In genomic region chr12:89392401-89392800, GRCh38 we compare ENCODE assay signal across 21 cellular contexts. TPM values are rescaled to one million over a fixed set of nuclear protein-coding genes. Genes with fewer than 3 reads are reported as not detected.
DNase-seq lines count a peak whose midpoint lies in the region; ATAC-seq and TF ChIP-seq lines count a peak whose summit lies in the region.
"Had no signal": no experiment of that assay in that cellular context is flagged by ENCODE, and none has a peak within 500 bp of the region (broad histone marks: within the 10 kb centered on the region; RNA-seq: fewer than 3 reads in every experiment).

No MANE protein-coding gene starts in this region.

- H3K4me1 Mint-ChIP-seq in mesothelial cell of epicardium: peaks cover 29% of the 10 kb centered on the region
- H3K4me1 Mint-ChIP-seq in stimulated activated naive CD8-positive, alpha-beta T cell treated with anti-CD3 and anti-CD28 coated beads, Interleukin-15, amount 100 ng/mL, for 72 hours: peaks cover 43% of the 10 kb centered on the region

- H2AFZ ChIP-seq in mesenchymal stem cell (ENCODE audit: low read depth, low read length): no peak overlapping the region
- H2AFZ ChIP-seq: GM23248 had no signal

- H3K18ac ChIP-seq in mesenchymal stem cell (ENCODE audit: low read depth in 1 of 2, low read length in 2 of 2): no peak overlapping the region

- H3K36me3 Mint-ChIP-seq in mesothelial cell of epicardium: no peaks in the 10 kb centered on the region
- H3K36me3 Mint-ChIP-seq: CD4-positive, CD25-positive, alpha-beta regulatory T cell had no signal

- no peak for TF ChIP-seq CTCF in cardiac muscle cell (IDR thresholded peaks at IDR 0.05; ENCODE audit: low read depth, low read length)
- TF ChIP-seq CTCF in left ventricle myocardium inferior (IDR thresholded peaks at IDR 0.05; ENCODE audit: borderline replicate concordance): no peak
- no peak for TF ChIP-seq CTCF in NB4 (IDR thresholded peaks at IDR 0.05; ENCODE audit: low read depth, low read length)
- no peak for TF ChIP-seq CTCF in left lung (IDR thresholded peaks at IDR 0.05)
- TF ChIP-seq CTCF in mesothelial cell of epicardium (IDR thresholded peaks at IDR 0.05; ENCODE audit: unreplicated experiment): no peak

- no peak overlapping the region for H3K23ac ChIP-seq in mesenchymal stem cell (ENCODE audit: low read length in 2 of 2)

- WGBS in mesenchymal stem cell: 100% methylated on average over 3 of the region's 3 CpGs

- no peak overlapping the region for H3K4me3 ChIP-seq in cardiac muscle cell
- no peak overlapping the region for H3K4me3 ChIP-seq in left ventricle myocardium inferior
- H3K4me3 ChIP-seq in NB4 (ENCODE audit: low read depth, low read length): no peak overlapping the region
- no peak overlapping the region for H3K4me3 ChIP-seq in mesenchymal stem cell (ENCODE audit: insufficient read depth in 1 of 2, low read depth in 1 of 2, low read length in 2 of 2)
- H3K4me3 ChIP-seq in left lung: no peak overlapping the region
- H3K4me3 ChIP-seq: GM23248, HAP-1, SK-N-MC had no signal

- H2BK12ac ChIP-seq in mesenchymal stem cell (ENCODE audit: low read length in 2 of 2): no peak overlapping the region

- H2BK15ac ChIP-seq in mesenchymal stem cell (ENCODE audit: low read depth, poor library complexity, severe bottlenecking): no peak overlapping the region

- H3K36me3 ChIP-seq in cardiac muscle cell (no peaks in the 10 kb centered on the region), left ventricle myocardium inferior (no peaks in the 10 kb centered on the region), mesenchymal stem cell (ENCODE audit: control insufficient read depth in 1 of 2, insufficient read depth in 2 of 2, low read depth in 1 of 2, low read length in 2 of 2) (no peaks in the 10 kb centered on the region), left lung (no peaks in the 10 kb centered on the region)
- H3K36me3 ChIP-seq: HAP-1 had no signal

- H3K9me3 ChIP-seq in cardiac muscle cell (ENCODE audit: low read depth) (no peaks in the 10 kb centered on the region), left ventricle myocardium inferior (replicated peaks) (no peaks in the 10 kb centered on the region), mesenchymal stem cell (ENCODE audit: control insufficient read depth, low read length) (no peaks in the 10 kb centered on the region), left lung (no peaks in the 10 kb centered on the region)
- H3K9me3 ChIP-seq: HAP-1 had no signal

- H2BK5ac ChIP-seq in mesenchymal stem cell (ENCODE audit: low read depth, low read length, poor library complexity, severe bottlenecking): no peak overlapping the region

- no peak overlapping the region for H3K14ac ChIP-seq in mesenchymal stem cell (ENCODE audit: low read length in 2 of 2)

- H3K4me1 ChIP-seq in cardiac muscle cell (ENCODE audit: low read depth) (peaks cover 43% of the 10 kb centered on the region), left ventricle myocardium inferior (peaks cover 25% of the 10 kb centered on the region), mesenchymal stem cell (ENCODE audit: control insufficient read depth, insufficient read depth, low read depth, low read length) (peaks cover 9% of the 10 kb centered on the region), left lung (peaks cover 11 to 64% of the 10 kb centered on the region in 2 donors)
- H3K4me1 ChIP-seq: HAP-1 had no signal

- H3K4ac ChIP-seq in mesenchymal stem cell (ENCODE audit: low read depth in 1 of 2, low read length in 2 of 2): no peak overlapping the region

- H3K27ac ChIP-seq in cardiac muscle cell (peak overlapping the region; percentile 86), left ventricle myocardium inferior (replicated peaks) (no peak overlapping the region), mesenchymal stem cell (ENCODE audit: low read length, poor library complexity, severe bottlenecking) (no peak overlapping the region), left lung (peak overlapping the region in 1 of 2 donors; percentile 71)
- H3K27ac ChIP-seq: GM23248, SK-N-MC had no signal

- H3K4me2 ChIP-seq in mesenchymal stem cell (ENCODE audit: low read length, poor library complexity, severe bottlenecking): no peak overlapping the region

- intact Hi-C loops in left ventricle myocardium inferior (cut with micrococcal nuclease) (no loop called here), left lung (cut with DNase I) (no loop called here)

- no peak overlapping the region for H4K8ac ChIP-seq in mesenchymal stem cell (ENCODE audit: low read length)

- H2BK120ac ChIP-seq in mesenchymal stem cell (ENCODE audit: low read depth, low read length): peak overlapping the region; percentile 27

- H4K91ac ChIP-seq in mesenchymal stem cell (ENCODE audit: low read length): no peak overlapping the region

- no peaks in the 10 kb centered on the region for H3K9me3 Mint-ChIP-seq in mesothelial cell of epicardium
- H3K9me3 Mint-ChIP-seq in stimulated activated naive CD8-positive, alpha-beta T cell treated with anti-CD3 and anti-CD28 coated beads, Interleukin-15, amount 100 ng/mL, for 72 hours: peaks cover 0 to 3% of the 10 kb centered on the region in 2 donors
- H3K9me3 Mint-ChIP-seq: CD4-positive, CD25-positive, alpha-beta regulatory T cell had no signal

- no peaks in the 10 kb centered on the region for H3K27me3 Mint-ChIP-seq in mesothelial cell of epicardium (ENCODE audit: low read depth)
- H3K27me3 Mint-ChIP-seq in stimulated activated naive CD8-positive, alpha-beta T cell treated with anti-CD3 and anti-CD28 coated beads, Interleukin-15, amount 100 ng/mL, for 72 hours: no peaks in the 10 kb centered on the region
- H3K27me3 Mint-ChIP-seq: B cell; CD4-positive, CD25-positive, alpha-beta regulatory T cell had no signal

- H3K27me3 ChIP-seq in cardiac muscle cell (no peaks in the 10 kb centered on the region), left ventricle myocardium inferior (ENCODE audit: low read depth) (no peaks in the 10 kb centered on the region), mesenchymal stem cell (ENCODE audit: control insufficient read depth in 1 of 2, insufficient read depth in 1 of 2, low read length in 2 of 2) (no peaks in the 10 kb centered on the region), left lung (no peaks in the 10 kb centered on the region)

- no peaks in the 10 kb centered on the region for H3K79me1 ChIP-seq in mesenchymal stem cell (replicated peaks; ENCODE audit: low read length, poor library complexity, severe bottlenecking)

- H2AK5ac ChIP-seq in mesenchymal stem cell (ENCODE audit: low read length, severe bottlenecking): no peak overlapping the region

- ATAC-seq in left lung: no peak
- ATAC-seq in stimulated activated naive CD8-positive, alpha-beta T cell treated with anti-CD3 and anti-CD28 coated beads, Interleukin-15, amount 100 ng/mL, for 72 hours: no peak

- no peak overlapping the region for H3K9ac ChIP-seq in mesenchymal stem cell (ENCODE audit: low read length)
- H3K9ac ChIP-seq: GM23248 had no signal

- no peak for TF ChIP-seq POLR2A in NB4 (IDR thresholded peaks at IDR 0.05; ENCODE audit: extremely low read depth, insufficient read length)

- DNase-seq in cardiac muscle cell (ENCODE audit: low read depth in 1 of 2, low spot score in 1 of 2) (no peak), left ventricle myocardium inferior (no peak), NB4 (ENCODE audit: low read depth) (peak; percentile 73), mesenchymal stem cell (no peak), left lung (no peak), mesothelial cell of epicardium (ENCODE audit: low spot score in 2 of 2, unreplicated experiment in 2 of 2) (no peak), NCI-H69 (lab: John Stamatoyannopoulos, UW) (no peak)
- no peak for DNase-seq in stimulated activated naive CD8-positive, alpha-beta T cell treated with anti-CD3 and anti-CD28 coated beads, Interleukin-15, amount 100 ng/mL, for 72 hours
- DNase-seq: 8988T; CD4-positive, CD25-positive, alpha-beta regulatory T cell; COR-L47; DMS153; GDM1; GM23248; MM.1S; NCI-H1417 treated with DMSO at 0.1 percent for 48 hours; NCI-H2029; SHP77 had no signal

- no peak overlapping the region for H3K27ac Mint-ChIP-seq in mesothelial cell of epicardium
- peak overlapping the region in 1 of 2 donors; percentile 5 for H3K27ac Mint-ChIP-seq in stimulated activated naive CD8-positive, alpha-beta T cell treated with anti-CD3 and anti-CD28 coated beads, Interleukin-15, amount 100 ng/mL, for 72 hours
- H3K27ac Mint-ChIP-seq: B cell had no signal

- no peak overlapping the region for H3K4me3 Mint-ChIP-seq in mesothelial cell of epicardium
- no peak overlapping the region for H3K4me3 Mint-ChIP-seq in stimulated activated naive CD8-positive, alpha-beta T cell treated with anti-CD3 and anti-CD28 coated beads, Interleukin-15, amount 100 ng/mL, for 72 hours
- H3K4me3 Mint-ChIP-seq: B cell; CD4-positive, CD25-positive, alpha-beta regulatory T cell had no signal

RNA-seq across cellular contexts. Expression of gene DUSP6, which starts 40.1 kb away (rescaled TPM):
- total RNA-seq in cardiac muscle cell (200 and 260 TPM in 2 replicates), left ventricle myocardium inferior (16.1 TPM), left lung (100 to 1,000 TPM; 115 to 147 TPM), mesothelial cell of epicardium (22.2 to 24.8 TPM (median 22.9 TPM) in 3 replicates)
- 177 and 191 TPM in 2 replicates for polyA plus RNA-seq in cardiac muscle cell
- 111 TPM for polyA plus RNA-seq in mesenchymal stem cell (2013, experiment 1 of 2)
- 114 TPM for polyA plus RNA-seq in mesenchymal stem cell (2013, experiment 2 of 2)
